In the genomic region with DNA sequence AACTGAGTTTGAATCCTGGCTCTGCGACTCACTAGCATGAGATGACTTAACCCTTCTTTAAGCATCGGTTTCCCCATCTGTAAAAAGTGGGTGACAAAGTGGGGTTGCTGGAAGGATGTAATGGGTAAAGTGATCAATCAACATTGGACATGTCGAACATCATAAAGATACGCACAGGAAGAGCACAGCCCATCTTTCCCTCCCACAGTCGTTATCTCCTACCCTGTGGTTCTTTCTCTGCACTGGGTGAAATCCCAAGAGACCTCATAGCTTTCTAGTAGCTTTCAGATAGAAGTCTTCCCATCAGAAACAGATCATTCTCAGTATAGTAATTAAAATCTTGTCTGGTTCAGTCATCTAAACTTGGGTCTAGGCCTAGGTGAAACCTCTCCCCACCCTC, we compare ENCODE assay signal across 16 cellular contexts.
DNase-seq lines count a peak whose midpoint lies in the region; ATAC-seq and TF ChIP-seq lines count a peak whose summit lies in the region.
"Had no signal": no experiment of that assay in that cellular context is flagged by ENCODE, and none has a peak within 500 bp of the region (broad histone marks: within the 10 kb centered on the region; RNA-seq: fewer than 3 reads in every experiment).

No MANE protein-coding gene starts in this region.

- H3K27ac Mint-ChIP-seq in MCF 10A (ENCODE audit: low read depth, unreplicated experiment): peak overlapping the region; percentile 51
- peak overlapping the region; percentile 47; the same call in 1 of the 2 replicates for H3K27ac Mint-ChIP-seq in WTC11
- H3K27ac Mint-ChIP-seq in CD14-positive monocyte: peak overlapping the region in 1 of 7 donors; percentile 24
- H3K27ac Mint-ChIP-seq: CD8-positive, alpha-beta T cell had no signal

- 96% methylated on average over 5 of the region's 5 CpGs for WGBS in mammary epithelial cell (ENCODE audit: low coverage, missing lambda C conversion rate)

- H3K4me1 Mint-ChIP-seq in MCF 10A (ENCODE audit: insufficient read depth, unreplicated experiment) (peaks cover 50% of the 10 kb centered on the region), WTC11 (peaks cover 6% of the 10 kb centered on the region), CD14-positive monocyte (peaks cover 58% of the 10 kb centered on the region)

- no peaks in the 10 kb centered on the region for H3K27me3 ChIP-seq in mammary epithelial cell (ENCODE audit: insufficient read depth, low read length)
- no peaks in the 10 kb centered on the region for H3K27me3 ChIP-seq in BLaER1
- no peaks in the 10 kb centered on the region for H3K27me3 ChIP-seq in osteoblast (ENCODE audit: insufficient read depth, low read length)
- H3K27me3 ChIP-seq: BE2C had no signal

- H3K27me3 Mint-ChIP-seq in MCF 10A (ENCODE audit: insufficient read depth, unreplicated experiment) (no peaks in the 10 kb centered on the region), WTC11 (ENCODE audit: low read depth) (no peaks in the 10 kb centered on the region), CD14-positive monocyte (ENCODE audit: low read depth in 3 of 3) (peaks cover 0 to 5% (median 0%) of the 10 kb centered on the region in 3 donors)

- H3K4me3 ChIP-seq in mammary epithelial cell (replicated peaks in 1 of 3; ENCODE audit: insufficient read depth in 1 of 3, low read depth in 2 of 3, low read length in 3 of 3) (no peak overlapping the region), BLaER1 (no peak overlapping the region), osteoblast (ENCODE audit: insufficient read depth, low read length) (no peak overlapping the region)
- H3K4me3 ChIP-seq: GM12878, HAP-1 had no signal

- H3K4me2 ChIP-seq in mammary epithelial cell (ENCODE audit: insufficient read depth, low read depth, low read length) (no peak overlapping the region), BLaER1 (peak overlapping the region; percentile 40), osteoblast (ENCODE audit: insufficient read depth, low read length) (no peak overlapping the region)

- in situ Hi-C loops in mammary epithelial cell (cut with MboI; ENCODE audit: low sequenced_read_pairs in 2 of 2): no loop called here

- H3K9me3 Mint-ChIP-seq in MCF 10A (ENCODE audit: unreplicated experiment) (no peaks in the 10 kb centered on the region), WTC11 (no peaks in the 10 kb centered on the region), CD14-positive monocyte (peaks cover 0 to 9% (median 7%) of the 10 kb centered on the region in 7 donors)
- H3K9me3 Mint-ChIP-seq: CD8-positive, alpha-beta T cell had no signal

- BruUV-seq in MCF 10A (replicated peaks; lab: Mats Ljungman, UMichigan): no TSS peak
- no TSS peak for BruUV-seq in mammary epithelial cell (replicated peaks; lab: Mats Ljungman, UMichigan)

- POLR2A ChIA-PET in MCF 10A (lab: Yijun Ruan, JAX) (interaction anchor here (0.6 kb wide), 1 partner anchor 206 kb away, joined by 3 read pairs; no protein-coding TSS in a partner anchor), WTC11 (lab: Charles Lee) (no interaction called here)

- no peak for DNase-seq in MCF 10A (ENCODE audit: unreplicated experiment)
- no peak for DNase-seq in mammary epithelial cell
- no peak for DNase-seq in WTC11 (ENCODE audit: low spot score)
- peak; percentile 6 for DNase-seq in osteoblast (ENCODE audit: insufficient read length, low spot score, missing footprints)
- no peak for DNase-seq in T-helper 1 cell
- DNase-seq in CD14-positive monocyte (ENCODE audit: low spot score): no peak
- DNase-seq: ACHN; BE2C; Calu3; CD8-positive, alpha-beta T cell; DMS79 treated with DMSO at 0.1 percent for 48 hours; GF-D8 had no signal

- peaks cover 34% of the 10 kb centered on the region for H3K4me1 ChIP-seq in mammary epithelial cell (ENCODE audit: insufficient read depth, low read length)
- peaks cover 17% of the 10 kb centered on the region for H3K4me1 ChIP-seq in BLaER1
- H3K4me1 ChIP-seq in osteoblast (ENCODE audit: insufficient read depth, low read length): peaks cover 42% of the 10 kb centered on the region
- H3K4me1 ChIP-seq: HAP-1 had no signal

- H2AFZ ChIP-seq in mammary epithelial cell (ENCODE audit: low read depth, low read length): no peak overlapping the region
- H2AFZ ChIP-seq in osteoblast (ENCODE audit: low read length): no peak overlapping the region

- H4K20me1 ChIP-seq in mammary epithelial cell (ENCODE audit: insufficient read depth, low read length): no peaks in the 10 kb centered on the region
- no peaks in the 10 kb centered on the region for H4K20me1 ChIP-seq in BLaER1
- H4K20me1 ChIP-seq in osteoblast (ENCODE audit: insufficient read depth, low read length): no peaks in the 10 kb centered on the region

- H3K27ac ChIP-seq in mammary epithelial cell (ENCODE audit: insufficient read depth, low read depth, low read length) (no peak overlapping the region), BLaER1 (no peak overlapping the region), osteoblast (ENCODE audit: low read depth, low read length) (no peak overlapping the region)

- ATAC-seq in WTC11: no peak
- ATAC-seq in GM19324 (IDR thresholded peaks at IDR 0.05; ENCODE audit: low FRiP score, unreplicated experiment): no peak
- ATAC-seq: CD8-positive, alpha-beta T cell; GM12878 had no signal

- H3K79me2 ChIP-seq in mammary epithelial cell (ENCODE audit: insufficient read depth, low read length) (no peaks in the 10 kb centered on the region), osteoblast (ENCODE audit: insufficient read depth, low read length) (peaks cover 9% of the 10 kb centered on the region)

- CTCF ChIA-PET in MCF 10A (lab: Yijun Ruan, JAX) (interaction anchor here (0.7 kb wide), 1 partner anchor 12 kb away, joined by 3 read pairs; no protein-coding TSS in a partner anchor), mammary epithelial cell (lab: Charles Lee; ENCODE audit: low non-redundant PET) (no interaction called here), WTC11 (lab: Charles Lee) (no interaction called here)

- H3K9me3 ChIP-seq in mammary epithelial cell (replicated peaks; ENCODE audit: insufficient read depth, low read length) (no peaks in the 10 kb centered on the region), BLaER1 (no peaks in the 10 kb centered on the region), osteoblast (ENCODE audit: low read depth, low read length) (no peaks in the 10 kb centered on the region)
- H3K9me3 ChIP-seq: BE2C, HAP-1 had no signal

- H3K4me3 Mint-ChIP-seq in MCF 10A (ENCODE audit: unreplicated experiment) (no peak overlapping the region), WTC11 (no peak overlapping the region), CD14-positive monocyte (no peak overlapping the region)
- H3K4me3 Mint-ChIP-seq: CD8-positive, alpha-beta T cell had no signal

- no peak for TF ChIP-seq CTCF in MCF 10A (IDR thresholded peaks at IDR 0.05; ENCODE audit: unreplicated experiment)
- TF ChIP-seq CTCF in mammary epithelial cell (conservative IDR thresholded peaks at IDR 0.05 in 1 of 2, IDR thresholded peaks at IDR 0.05 in 1 of 2; ENCODE audit: extremely low read depth in 1 of 2, insufficient read depth in 1 of 2, low read depth in 1 of 2, low read length in 2 of 2): no peak
- no peak for TF ChIP-seq CTCF in WTC11 (IDR thresholded peaks at IDR 0.05)
- no peak for TF ChIP-seq CTCF in osteoblast (IDR thresholded peaks at IDR 0.05; ENCODE audit: extremely low read depth, low read depth, low read length)
- TF ChIP-seq CTCF in CD14-positive monocyte (IDR thresholded peaks at IDR 0.05): no peak

- H3K36me3 ChIP-seq in mammary epithelial cell (ENCODE audit: insufficient read depth, low read length) (no peaks in the 10 kb centered on the region), BLaER1 (no peaks in the 10 kb centered on the region), osteoblast (ENCODE audit: insufficient read depth, low read length) (no peaks in the 10 kb centered on the region)
- H3K36me3 ChIP-seq: BE2C, HAP-1 had no signal

- H3K9ac ChIP-seq in mammary epithelial cell (ENCODE audit: insufficient read depth, low read length) (no peak overlapping the region), BLaER1 (no peak overlapping the region)

- dilution Hi-C loops in mammary epithelial cell (cut with HindIII; ENCODE audit: low sequenced_read_pairs): no loop called here

- intact Hi-C loops in MCF 10A (cut with micrococcal nuclease): no loop called here
- intact Hi-C loops in mammary epithelial cell (cut with micrococcal nuclease): no loop called here
- intact Hi-C loops in CD14-positive monocyte (cut with micrococcal nuclease): loop anchor here in 1 of 2 donors (10.0 kb wide), 1 partner anchor 69 kb away; no protein-coding TSS in a partner anchor

- H3K36me3 Mint-ChIP-seq in MCF 10A (ENCODE audit: insufficient read depth, unreplicated experiment) (no peaks in the 10 kb centered on the region), WTC11 (no peaks in the 10 kb centered on the region), CD14-positive monocyte (peaks cover 0 to 3% of the 10 kb centered on the region in 2 donors)
- H3K36me3 Mint-ChIP-seq: CD8-positive, alpha-beta T cell had no signal

TF ChIP-seq in WTC11, 78 proteins besides CTCF, POLR2A, EP300 and RAD21 (continues in another document):
- TF ChIP-seq, protein P1, sequence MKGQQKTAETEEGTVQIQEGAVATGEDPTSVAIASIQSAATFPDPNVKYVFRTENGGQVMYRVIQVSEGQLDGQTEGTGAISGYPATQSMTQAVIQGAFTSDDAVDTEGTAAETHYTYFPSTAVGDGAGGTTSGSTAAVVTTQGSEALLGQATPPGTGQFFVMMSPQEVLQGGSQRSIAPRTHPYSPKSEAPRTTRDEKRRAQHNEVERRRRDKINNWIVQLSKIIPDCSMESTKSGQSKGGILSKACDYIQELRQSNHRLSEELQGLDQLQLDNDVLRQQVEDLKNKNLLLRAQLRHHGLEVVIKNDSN (CRISPR knock-in tag; IDR thresholded peaks at IDR 0.05): no peak
- TF ChIP-seq, protein P2, sequence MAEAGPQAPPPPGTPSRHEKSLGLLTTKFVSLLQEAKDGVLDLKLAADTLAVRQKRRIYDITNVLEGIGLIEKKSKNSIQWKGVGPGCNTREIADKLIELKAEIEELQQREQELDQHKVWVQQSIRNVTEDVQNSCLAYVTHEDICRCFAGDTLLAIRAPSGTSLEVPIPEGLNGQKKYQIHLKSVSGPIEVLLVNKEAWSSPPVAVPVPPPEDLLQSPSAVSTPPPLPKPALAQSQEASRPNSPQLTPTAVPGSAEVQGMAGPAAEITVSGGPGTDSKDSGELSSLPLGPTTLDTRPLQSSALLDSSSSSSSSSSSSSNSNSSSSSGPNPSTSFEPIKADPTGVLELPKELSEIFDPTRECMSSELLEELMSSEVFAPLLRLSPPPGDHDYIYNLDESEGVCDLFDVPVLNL (CRISPR knock-in tag; IDR thresholded peaks at IDR 0.05; ENCODE audit: borderline replicate concordance, low read depth): no peak
- no peak for TF ChIP-seq ATF1 (CRISPR knock-in tag; IDR thresholded peaks at IDR 0.05)
